8 cellular contexts compared by ENCODE assay signal in genomic region chr4:2418652-2419571, GRCh38. TPM values are rescaled to one million over a fixed set of nuclear protein-coding genes. Genes with fewer than 3 reads are reported as not detected.
DNase-seq lines count a peak whose midpoint lies in the region; ATAC-seq and TF ChIP-seq lines count a peak whose summit lies in the region.

CFAP99 (plus strand) TSS chr4:2418955.

- H3K27ac Mint-ChIP-seq in activated B cell treated with CpG ODN at 0.5 μM for 24 hours, result peak within 1 kb of the TSS; percentile 90

- peaks cover 28% of the 10 kb centered on the region for H3K27me3 Mint-ChIP-seq in activated B cell treated with CpG ODN at 0.5 μM for 24 hours

- H3K9me3 ChIP-seq in spleen, result no peaks in the 10 kb centered on the region

- POLR2A ChIA-PET in activated B cell treated with CpG ODN at 0.5 μM for 24 hours (lab: Charles Lee), result interaction anchor here (0.6 to 1.9 kb wide), 14 partner anchors 17 to 474 kb away, joined by 3 to 8 read pairs (median 4); partner anchors contain the start of genes HAUS3, MXD4, POLN and RNF4

- H3K4me3 ChIP-seq in spleen, result peak within 1 kb of the TSS; percentile 41 to 94 (median 72)

- 1 to 6% (median 1%) methylated on average over 32 to 94 of the region's 94 CpGs for WGBS in spleen, 5 donors

- intact Hi-C loops in activated B cell treated with CpG ODN at 0.5 μM for 24 hours (cut with micrococcal nuclease) (loop anchor here (1.0 to 10.0 kb wide), 10 partner anchors 22 to 516 kb away; partner anchors contain the start of genes FAM193A, HAUS3, MXD4 and NELFA), spleen (cut with DNase I; ENCODE audit: low total_unique reads) (loop anchor here (10.0 kb wide), 1 partner anchor 154 kb away; the partner anchor contains the start of gene MXD4)

- H3K27ac ChIP-seq in caudate nucleus (ENCODE audit: low read depth, low read length) (peak within 1 kb of the TSS; percentile 58), spleen (peak within 1 kb of the TSS in 6 of 8 donors; percentile 13 to 87 (median 59))

- H3K4me1 ChIP-seq in spleen, result peaks cover 24 to 57% (median 48%) of the 10 kb centered on the region in 6 donors

- no peaks in the 10 kb centered on the region for H3K36me3 ChIP-seq in spleen

- no peak for TF ChIP-seq POLR2A in spleen (IDR thresholded peaks at IDR 0.05)

- H3K36me3 Mint-ChIP-seq in activated B cell treated with CpG ODN at 0.5 μM for 24 hours (ENCODE audit: low read depth), result no peaks in the 10 kb centered on the region

- peak; percentile 90 for ATAC-seq in GM18907 (IDR thresholded peaks at IDR 0.05; ENCODE audit: unreplicated experiment)
- ATAC-seq in HG03175 (IDR thresholded peaks at IDR 0.05; ENCODE audit: unreplicated experiment), result peak; percentile 92
- peak; percentile 91 for ATAC-seq in activated B cell treated with CpG ODN at 0.5 μM for 24 hours (ENCODE audit: low read depth)

- H3K27me3 ChIP-seq in spleen (replicated peaks in 1 of 7), result peaks cover 0 to 86% (median 29%) of the 10 kb centered on the region in 7 donors

- no peaks in the 10 kb centered on the region for H3K9me3 Mint-ChIP-seq in activated B cell treated with CpG ODN at 0.5 μM for 24 hours

- H3K4me1 Mint-ChIP-seq in activated B cell treated with CpG ODN at 0.5 μM for 24 hours, result peaks cover 39% of the 10 kb centered on the region

- DNase-seq in AG08395 (ENCODE audit: low spot score), result peak; percentile 96
- DNase-seq in NCI-H226, result peak; percentile 88
- DNase-seq in activated B cell treated with CpG ODN at 0.5 μM for 24 hours, result peak; percentile 93
- peak; percentile 60 to 98 (median 94) for DNase-seq in caudate nucleus (lab: John Stamatoyannopoulos, UW)
- DNase-seq in iris pigment epithelial cell (ENCODE audit: low read depth), result peak; percentile 93
- DNase-seq in spleen, result peak; percentile 99

- peak within 1 kb of the TSS; percentile 91 for H3K4me3 Mint-ChIP-seq in activated B cell treated with CpG ODN at 0.5 μM for 24 hours

- TF ChIP-seq CTCF in activated B cell treated with CpG ODN at 0.5 μM for 24 hours (IDR thresholded peaks at IDR 0.05) (no peak), spleen (IDR thresholded peaks at IDR 0.05 in 8 of 11, conservative IDR thresholded peaks at IDR 0.05 in 3 of 11) (peak in 5 of 11 experiments; percentile 12 to 36 (median 29))

- CTCF ChIA-PET in activated B cell treated with CpG ODN at 0.5 μM for 24 hours (lab: Charles Lee), result interaction anchor here (1.0 to 1.2 kb wide), 2 partner anchors 50 to 199 kb away, joined by 4 to 5 read pairs; partner anchors contain the start of gene RNF4

RNA-seq across cellular contexts. Expression of gene CFAP99, which starts in this region (rescaled TPM):
- total RNA-seq in activated B cell treated with CpG ODN at 0.5 μM for 24 hours (not detected in 2 replicates), spleen (under 1 TPM in 1 of 7 donors, not detected in 6; 0.22 TPM)
- under 1 TPM in 1 of 3 donors, not detected in 2; 0.13 TPM for polyA plus RNA-seq in spleen

Comparison
In these comparisons a context has a peak if more than half of its experiments do, and no peak if none do; other contexts are left out.
1. Peak in every context shown above with its lines: DNase-seq, ATAC-seq, H3K4me3 ChIP-seq and H3K27ac ChIP-seq.
2. Peak in DNase-seq and ATAC-seq in activated B cell treated with CpG ODN at 0.5 μM for 24 hours; RNA of the gene not detected or under 1 TPM.
3. Peak in DNase-seq, H3K4me3 ChIP-seq and H3K27ac ChIP-seq in spleen; RNA of the gene not detected or under 1 TPM.